14 cellular contexts compared by ENCODE assay signal in the genomic region with DNA sequence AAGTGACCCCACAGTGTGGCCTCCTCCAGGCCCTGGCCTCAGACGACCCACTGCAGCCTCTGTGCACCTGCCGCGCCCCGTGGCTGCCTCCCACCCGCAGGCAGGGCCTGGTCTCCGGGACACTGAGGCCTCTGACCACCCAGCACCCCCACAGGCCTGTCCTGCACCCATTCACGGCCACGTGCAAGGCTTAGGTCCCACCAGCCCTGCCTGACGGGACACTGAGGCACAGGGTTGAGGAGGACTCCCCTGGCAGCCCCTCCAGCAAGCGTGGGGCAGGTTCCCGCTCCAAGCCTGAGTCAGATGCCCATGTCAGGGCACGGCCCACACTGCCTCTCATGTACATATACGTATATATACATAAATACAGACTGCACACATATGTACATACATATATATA.
"Had no signal": no experiment of that assay in that cellular context is flagged by ENCODE, and none has a peak within 500 bp of the region (broad histone marks: within the 10 kb centered on the region; RNA-seq: fewer than 3 reads in every experiment).

No MANE protein-coding gene starts in this region.

- H3K27ac ChIP-seq: colonic mucosa, parathyroid adenoma, thyroid gland, uterus had no signal

- H3K27me3 ChIP-seq: colonic mucosa, esophagus squamous epithelium, thyroid gland, uterus had no signal

- H3K4me3 Mint-ChIP-seq: stimulated activated memory B cell treated with anti-CD40 and anti-IgM and Interleukin-4, amounts not matched to agents 10 μg/mL and 1 μg/mL and 100 μg/mL, for 72 hours had no signal

- H3K9ac ChIP-seq: parathyroid adenoma had no signal

- DNase-seq: activated naive CD4-positive, alpha-beta T cell treated with anti-CD3 and anti-CD28 coated beads, Interleukin-2, amount 50 U/mL, for 16 hours; amniotic stem cell; esophagus squamous epithelium; glutamatergic neuron; midbrain; stimulated activated CD4-positive, alpha-beta T cell treated with anti-CD3 and anti-CD28 coated beads, Interleukin-12 subunit alpha, Interleukin-12 subunit beta, amount 100 ng/mL, for 4 hours; stimulated activated CD4-positive, alpha-beta T cell treated with anti-CD3 and anti-CD28 coated beads, Interleukin-2, amount 100 ng/mL, for 24 hours; thyroid gland; uterus had no signal

- H3K36me3 ChIP-seq: uterus had no signal

- H3K9me3 ChIP-seq: colonic mucosa, esophagus squamous epithelium, thyroid gland, uterus had no signal

- ATAC-seq: activated CD4-positive, CD25-positive, alpha-beta regulatory T cell treated with anti-CD3 and anti-CD28 coated beads, Interleukin-2, amount 50 U/mL, for 24 hours; stimulated activated memory B cell treated with anti-CD40 and anti-IgM and Interleukin-4, amounts not matched to agents 10 μg/mL and 1 μg/mL and 100 μg/mL, for 72 hours had no signal

- H3K9me3 Mint-ChIP-seq: activated T-helper 2 cell treated with anti-CD3 and anti-CD28 coated beads, Interferon-gamma antibody, Interleukin-2, Interleukin-4, amounts not matched to agents 10 μg/mL and 5 μg/mL and 100 μg/mL, durations not matched to agents 14 hours and 24 hours and 36 hours; stimulated activated memory B cell treated with anti-CD40 and anti-IgM and Interleukin-4, amounts not matched to agents 10 μg/mL and 1 μg/mL and 100 μg/mL, for 72 hours had no signal

- H3K4me3 ChIP-seq: colonic mucosa, esophagus squamous epithelium, thyroid gland, uterus had no signal

- H3K4me1 ChIP-seq: colonic mucosa, parathyroid adenoma, thyroid gland, uterus had no signal

- H2AFZ ChIP-seq: parathyroid adenoma had no signal

- H3K27me3 Mint-ChIP-seq: stimulated activated memory B cell treated with anti-CD40 and anti-IgM and Interleukin-4, amounts not matched to agents 10 μg/mL and 1 μg/mL and 100 μg/mL, for 72 hours had no signal

- H3K27ac Mint-ChIP-seq: activated T-helper 2 cell treated with anti-CD3 and anti-CD28 coated beads, Interferon-gamma antibody, Interleukin-2, Interleukin-4, amounts not matched to agents 10 μg/mL and 5 μg/mL and 100 μg/mL, durations not matched to agents 14 hours and 24 hours and 36 hours; stimulated activated memory B cell treated with anti-CD40 and anti-IgM and Interleukin-4, amounts not matched to agents 10 μg/mL and 1 μg/mL and 100 μg/mL, for 72 hours had no signal
